Comparison of ENCODE assay signal across 8 cellular contexts in genomic region chr2:236569593-236569973, GRCh38. TPM values are rescaled to one million over a fixed set of nuclear protein-coding genes. Genes with fewer than 3 reads are reported as not detected.
DNase-seq lines count a peak whose midpoint lies in the region; ATAC-seq and TF ChIP-seq lines count a peak whose summit lies in the region.

Gene ACKR3 (plus strand): TSS chr2:236569825. CDS start chr2:236580466, 10,641 bp downstream.

- H3K27me3 Mint-ChIP-seq in endothelial cell (ENCODE audit: unreplicated experiment), result peaks cover 4% of the 10 kb centered on the region

- intact Hi-C loops in mucosa of descending colon (cut with DNase I, micrococcal nuclease), result no loop called here

- H3K9me3 ChIP-seq in mucosa of descending colon, result no peaks in the 10 kb centered on the region

- POLR2A ChIA-PET in AG04449 (lab: Yijun Ruan, JAX), result interaction anchor here (0.9 kb wide), 1 partner anchor 456 kb away, joined by 3 read pairs; no protein-coding TSS in a partner anchor

- H3K9me3 Mint-ChIP-seq in endothelial cell (ENCODE audit: unreplicated experiment), result no peaks in the 10 kb centered on the region

- peak within 1 kb of the TSS; percentile 85 for H3K4me3 Mint-ChIP-seq in endothelial cell (ENCODE audit: unreplicated experiment)

- peaks cover 10% of the 10 kb centered on the region for H3K4me1 ChIP-seq in mucosa of descending colon (ENCODE audit: low read depth)

- peak; percentile 76 for ATAC-seq in GM18870 (IDR thresholded peaks at IDR 0.05; ENCODE audit: unreplicated experiment)
- peak; percentile 70 for ATAC-seq in HG03097 (IDR thresholded peaks at IDR 0.05; ENCODE audit: low FRiP score, unreplicated experiment)
- peak; percentile 85 for ATAC-seq in mucosa of descending colon

- H3K4me1 Mint-ChIP-seq in endothelial cell (ENCODE audit: unreplicated experiment), result peaks cover 39% of the 10 kb centered on the region

- peaks cover 3% of the 10 kb centered on the region for H3K36me3 Mint-ChIP-seq in endothelial cell (ENCODE audit: low read depth, unreplicated experiment)

- DNase-seq in AG04449 (ENCODE audit: low read depth, low spot score), result peak; percentile 36
- peak; percentile 61 to 85 for DNase-seq in NCI-H524 (lab: John Stamatoyannopoulos, UW)
- DNase-seq in activated CD8-positive, alpha-beta memory T cell treated with anti-CD3 and anti-CD28 coated beads for 48 hours (ENCODE audit: low read depth in 2 of 3, low spot score in 2 of 3), result peak in 2 of 3 experiments; percentile 21 to 51
- DNase-seq in endothelial cell (ENCODE audit: low spot score), result peak; percentile 77
- peak; percentile 50 to 74 (median 69) for DNase-seq in mucosa of descending colon
- peak; percentile 32 to 68 for DNase-seq in stimulated activated CD8-positive, alpha-beta memory T cell treated with anti-CD3 and anti-CD28 coated beads, Interleukin-4, amount 100 ng/mL, for 4 hours (ENCODE audit: low read depth in 2 of 2, low spot score in 1 of 2)

- peak within 1 kb of the TSS; percentile 42 for H3K27ac Mint-ChIP-seq in endothelial cell (ENCODE audit: unreplicated experiment)

- peak; percentile 44 for TF ChIP-seq CTCF in AG04449 (IDR thresholded peaks at IDR 0.05; ENCODE audit: insufficient read depth, low read length, missing control alignments)
- no peak for TF ChIP-seq CTCF in endothelial cell (IDR thresholded peaks at IDR 0.05; ENCODE audit: unreplicated experiment)
- TF ChIP-seq CTCF in mucosa of descending colon (IDR thresholded peaks at IDR 0.05), result no peak

- CTCF ChIA-PET in AG04449 (lab: Yijun Ruan, JAX), result interaction anchor here (0.9 to 2.1 kb wide), 7 partner anchors 55 to 504 kb away, joined by 3 to 7 read pairs (median 5); no protein-coding TSS in a partner anchor

- no peaks in the 10 kb centered on the region for H3K36me3 ChIP-seq in mucosa of descending colon (ENCODE audit: low read depth)

- H3K4me3 ChIP-seq in AG04449 (ENCODE audit: low read depth, low read length) (peak within 1 kb of the TSS; percentile 39), mucosa of descending colon (no peak within 1 kb of the TSS)

RNA-seq across cellular contexts. Expression of gene ACKR3, which starts in this region (rescaled TPM):
- total RNA-seq in endothelial cell (ENCODE audit: unreplicated experiment) (24.8 TPM), mucosa of descending colon (10 to 100 TPM in 2 of 3 donors, 1 to 10 TPM in 1; 8.0 to 17.9 (median 11.9) TPM)
